Comparison of ENCODE assay signal across 1 cellular context in the genomic region with DNA sequence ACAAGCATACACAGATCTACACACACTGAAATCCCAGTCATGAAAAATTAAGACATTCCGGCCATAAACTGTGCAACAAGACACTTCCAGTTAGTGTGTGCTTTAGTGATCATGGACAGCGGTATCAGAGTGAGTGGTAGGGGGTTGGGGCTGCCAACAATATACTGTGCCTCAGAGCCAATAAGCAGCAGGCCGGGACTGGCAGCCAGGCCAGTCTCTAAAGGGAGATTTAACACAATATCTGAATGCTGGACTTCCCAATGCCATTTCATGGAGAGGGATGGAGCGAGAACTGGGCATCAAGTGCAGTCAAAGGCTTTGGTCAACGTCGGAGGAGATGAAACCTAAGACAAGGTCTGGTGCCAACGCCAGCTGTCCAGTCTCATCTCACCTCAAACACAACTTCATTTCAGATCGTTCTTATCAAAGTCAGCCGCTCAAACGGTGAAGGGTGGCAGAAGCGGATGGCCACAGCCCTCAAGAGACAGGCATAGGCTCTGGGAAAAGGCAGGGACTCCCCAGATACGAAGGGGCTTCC.
TF ChIP-seq lines count a peak whose summit lies in the region.

No MANE protein-coding gene starts in this region.

TF ChIP-seq in WTC11, 78 proteins besides CTCF, POLR2A, EP300 and RAD21 (continued from another document):
- TF ChIP-seq, protein P1, sequence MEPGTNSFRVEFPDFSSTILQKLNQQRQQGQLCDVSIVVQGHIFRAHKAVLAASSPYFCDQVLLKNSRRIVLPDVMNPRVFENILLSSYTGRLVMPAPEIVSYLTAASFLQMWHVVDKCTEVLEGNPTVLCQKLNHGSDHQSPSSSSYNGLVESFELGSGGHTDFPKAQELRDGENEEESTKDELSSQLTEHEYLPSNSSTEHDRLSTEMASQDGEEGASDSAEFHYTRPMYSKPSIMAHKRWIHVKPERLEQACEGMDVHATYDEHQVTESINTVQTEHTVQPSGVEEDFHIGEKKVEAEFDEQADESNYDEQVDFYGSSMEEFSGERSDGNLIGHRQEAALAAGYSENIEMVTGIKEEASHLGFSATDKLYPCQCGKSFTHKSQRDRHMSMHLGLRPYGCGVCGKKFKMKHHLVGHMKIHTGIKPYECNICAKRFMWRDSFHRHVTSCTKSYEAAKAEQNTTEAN (CRISPR knock-in tag; IDR thresholded peaks at IDR 0.05), result no peak
- TF ChIP-seq ZNF423 (CRISPR knock-in tag; IDR thresholded peaks at IDR 0.05) (no peak), ZNF416 (CRISPR knock-in tag; IDR thresholded peaks at IDR 0.05) (no peak), ZNF138 (CRISPR knock-in tag; conservative IDR thresholded peaks at IDR 0.05) (no peak), ZNF263 (CRISPR knock-in tag; IDR thresholded peaks at IDR 0.05; ENCODE audit: low read depth) (no peak), ZBTB21 (CRISPR knock-in tag; IDR thresholded peaks at IDR 0.05; ENCODE audit: borderline replicate concordance) (no peak), ZNF532 (CRISPR knock-in tag; IDR thresholded peaks at IDR 0.05; ENCODE audit: borderline replicate concordance) (no peak), SP1 (CRISPR knock-in tag; conservative IDR thresholded peaks at IDR 0.05) (no peak), RELA (CRISPR knock-in tag; IDR thresholded peaks at IDR 0.05; ENCODE audit: borderline replicate concordance) (no peak), NFE2L1 (CRISPR knock-in tag; IDR thresholded peaks at IDR 0.05) (no peak)
- TF ChIP-seq, protein P2, sequence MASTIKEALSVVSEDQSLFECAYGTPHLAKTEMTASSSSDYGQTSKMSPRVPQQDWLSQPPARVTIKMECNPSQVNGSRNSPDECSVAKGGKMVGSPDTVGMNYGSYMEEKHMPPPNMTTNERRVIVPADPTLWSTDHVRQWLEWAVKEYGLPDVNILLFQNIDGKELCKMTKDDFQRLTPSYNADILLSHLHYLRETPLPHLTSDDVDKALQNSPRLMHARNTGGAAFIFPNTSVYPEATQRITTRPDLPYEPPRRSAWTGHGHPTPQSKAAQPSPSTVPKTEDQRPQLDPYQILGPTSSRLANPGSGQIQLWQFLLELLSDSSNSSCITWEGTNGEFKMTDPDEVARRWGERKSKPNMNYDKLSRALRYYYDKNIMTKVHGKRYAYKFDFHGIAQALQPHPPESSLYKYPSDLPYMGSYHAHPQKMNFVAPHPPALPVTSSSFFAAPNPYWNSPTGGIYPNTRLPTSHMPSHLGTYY (CRISPR knock-in tag; IDR thresholded peaks at IDR 0.05), result no peak
- TF ChIP-seq, protein P3, sequence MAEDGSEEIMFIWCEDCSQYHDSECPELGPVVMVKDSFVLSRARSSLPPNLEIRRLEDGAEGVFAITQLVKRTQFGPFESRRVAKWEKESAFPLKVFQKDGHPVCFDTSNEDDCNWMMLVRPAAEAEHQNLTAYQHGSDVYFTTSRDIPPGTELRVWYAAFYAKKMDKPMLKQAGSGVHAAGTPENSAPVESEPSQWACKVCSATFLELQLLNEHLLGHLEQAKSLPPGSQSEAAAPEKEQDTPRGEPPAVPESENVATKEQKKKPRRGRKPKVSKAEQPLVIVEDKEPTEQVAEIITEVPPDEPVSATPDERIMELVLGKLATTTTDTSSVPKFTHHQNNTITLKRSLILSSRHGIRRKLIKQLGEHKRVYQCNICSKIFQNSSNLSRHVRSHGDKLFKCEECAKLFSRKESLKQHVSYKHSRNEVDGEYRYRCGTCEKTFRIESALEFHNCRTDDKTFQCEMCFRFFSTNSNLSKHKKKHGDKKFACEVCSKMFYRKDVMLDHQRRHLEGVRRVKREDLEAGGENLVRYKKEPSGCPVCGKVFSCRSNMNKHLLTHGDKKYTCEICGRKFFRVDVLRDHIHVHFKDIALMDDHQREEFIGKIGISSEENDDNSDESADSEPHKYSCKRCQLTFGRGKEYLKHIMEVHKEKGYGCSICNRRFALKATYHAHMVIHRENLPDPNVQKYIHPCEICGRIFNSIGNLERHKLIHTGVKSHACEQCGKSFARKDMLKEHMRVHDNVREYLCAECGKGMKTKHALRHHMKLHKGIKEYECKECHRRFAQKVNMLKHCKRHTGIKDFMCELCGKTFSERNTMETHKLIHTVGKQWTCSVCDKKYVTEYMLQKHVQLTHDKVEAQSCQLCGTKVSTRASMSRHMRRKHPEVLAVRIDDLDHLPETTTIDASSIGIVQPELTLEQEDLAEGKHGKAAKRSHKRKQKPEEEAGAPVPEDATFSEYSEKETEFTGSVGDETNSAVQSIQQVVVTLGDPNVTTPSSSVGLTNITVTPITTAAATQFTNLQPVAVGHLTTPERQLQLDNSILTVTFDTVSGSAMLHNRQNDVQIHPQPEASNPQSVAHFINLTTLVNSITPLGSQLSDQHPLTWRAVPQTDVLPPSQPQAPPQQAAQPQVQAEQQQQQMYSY (CRISPR knock-in tag; IDR thresholded peaks at IDR 0.05), result no peak
- TF ChIP-seq, protein P4, sequence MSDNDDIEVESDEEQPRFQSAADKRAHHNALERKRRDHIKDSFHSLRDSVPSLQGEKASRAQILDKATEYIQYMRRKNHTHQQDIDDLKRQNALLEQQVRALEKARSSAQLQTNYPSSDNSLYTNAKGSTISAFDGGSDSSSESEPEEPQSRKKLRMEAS (CRISPR knock-in tag; IDR thresholded peaks at IDR 0.05), result no peak
- TF ChIP-seq, protein P5, sequence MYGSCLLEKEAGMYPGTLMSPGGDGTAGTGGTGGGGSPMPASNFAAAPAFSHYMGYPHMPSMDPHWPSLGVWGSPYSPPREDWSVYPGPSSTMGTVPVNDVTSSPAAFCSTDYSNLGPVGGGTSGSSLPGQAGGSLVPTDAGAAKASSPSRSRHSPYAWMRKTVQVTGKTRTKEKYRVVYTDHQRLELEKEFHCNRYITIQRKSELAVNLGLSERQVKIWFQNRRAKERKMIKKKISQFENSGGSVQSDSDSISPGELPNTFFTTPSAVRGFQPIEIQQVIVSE (CRISPR knock-in tag; IDR thresholded peaks at IDR 0.05; ENCODE audit: borderline replicate concordance), result no peak
